8 cellular contexts compared by ENCODE assay signal in the genomic region with DNA sequence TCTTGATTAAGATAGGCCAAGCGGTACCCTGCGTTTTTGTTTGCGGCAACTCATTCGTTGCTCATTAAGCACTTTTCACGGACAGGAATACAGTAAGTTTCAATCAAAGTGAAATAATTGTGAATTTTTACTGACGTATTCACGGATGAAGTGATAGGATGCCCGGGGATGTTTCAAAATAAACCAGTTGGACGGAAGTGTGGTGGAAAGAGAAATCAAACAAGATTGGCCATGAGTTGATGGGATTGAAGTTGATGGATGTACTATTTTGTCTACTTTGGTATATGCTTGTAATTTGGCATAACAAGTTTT. TPM values are rescaled to one million over a fixed set of nuclear protein-coding genes. Genes with fewer than 3 reads are reported as not detected.
DNase-seq lines count a peak whose midpoint lies in the region; ATAC-seq and TF ChIP-seq lines count a peak whose summit lies in the region.

No MANE protein-coding gene starts in this region.

- H3K4me1 Mint-ChIP-seq in T-cell, result peaks cover 34 to 48% (median 36%) of the 10 kb centered on the region in 3 donors

- H3K36me3 ChIP-seq in gastroesophageal sphincter, result peaks cover 0 to 13% of the 10 kb centered on the region in 2 donors

- H3K4me3 ChIP-seq in gastroesophageal sphincter (peak overlapping the region; percentile 76 to 83), skin epidermis (peak overlapping the region; percentile 70 to 87 (median 79))

- peak overlapping the region; percentile 16 to 92 for H3K27ac Mint-ChIP-seq in T-cell

- peaks cover 0 to 42% (median 3%) of the 10 kb centered on the region in 3 donors for H3K4me1 ChIP-seq in gastroesophageal sphincter

- no peak for TF ChIP-seq POLR2A in gastroesophageal sphincter (IDR thresholded peaks at IDR 0.05)

- no peaks in the 10 kb centered on the region for H3K27me3 ChIP-seq in gastroesophageal sphincter

- no peaks in the 10 kb centered on the region for H3K9me3 Mint-ChIP-seq in T-cell

- no peak for TF ChIP-seq EP300 in gastroesophageal sphincter (IDR thresholded peaks at IDR 0.05)

- no peaks in the 10 kb centered on the region for H3K27me3 Mint-ChIP-seq in T-cell

- CTCF ChIA-PET in T-cell (lab: Charles Lee), result interaction anchor here (0.6 to 1.0 kb wide), 6 partner anchors 82 to 568 kb away, joined by 3 to 8 read pairs (median 4); no protein-coding TSS in a partner anchor

- ATAC-seq in GM19351 (IDR thresholded peaks at IDR 0.05; ENCODE audit: unreplicated experiment) (peak; percentile 10), T-cell (replicated peaks in 1 of 4) (no peak), gastroesophageal sphincter (no peak)

- DNase-seq in T-cell, result no peak
- DNase-seq in HuH-7.5 (ENCODE audit: low spot score), result no peak
- DNase-seq in AG08396 (ENCODE audit: low spot score), result no peak
- DNase-seq in activated CD4-positive, alpha-beta T cell treated with anti-CD3 and anti-CD28 coated beads for 4 hours, result no peak
- DNase-seq in HK-2 (ENCODE audit: unreplicated experiment), result no peak

- POLR2A ChIA-PET in T-cell (lab: Charles Lee), result interaction anchor here (0.6 to 0.7 kb wide), 2 partner anchors 20 to 316 kb away, joined by 4 to 8 read pairs; no protein-coding TSS in a partner anchor

- 6 to 8% methylated on average over 8 to 9 of the region's 9 CpGs for WGBS in gastroesophageal sphincter (ENCODE audit: low coverage in 1 of 2), 2 donors

- H3K9me3 ChIP-seq in gastroesophageal sphincter, result no peaks in the 10 kb centered on the region

- no peak for TF ChIP-seq CTCF in gastroesophageal sphincter (IDR thresholded peaks at IDR 0.05)

- H3K27ac ChIP-seq in gastroesophageal sphincter, result peak overlapping the region in 2 of 4 donors; percentile 77 to 79
- peak overlapping the region in 18 of 21 experiments; percentile 53 to 89 (median 74) for H3K27ac ChIP-seq in skin epidermis

- H3K4me3 Mint-ChIP-seq in T-cell, result peak overlapping the region; percentile 82 to 97 (median 89)

- peaks cover 13% of the 10 kb centered on the region for H3K36me3 Mint-ChIP-seq in T-cell

RNA-seq across cellular contexts. Expression of gene TMEM177, which starts 0.5 kb away (rescaled TPM):
- total RNA-seq in T-cell (10 to 100 TPM in 3 of 5 donors, 1 to 10 TPM in 2; 3.3 to 18.4 (median 16.1) TPM), gastroesophageal sphincter (10 to 100 TPM in 1 of 4 donors, 1 to 10 TPM in 3; 3.6 to 13.1 (median 7.4) TPM)
